Comparison of ENCODE assay signal across 11 cellular contexts in genomic region chr7:99837649-99838361, GRCh38. TPM values are rescaled to one million over a fixed set of nuclear protein-coding genes. Genes with fewer than 3 reads are reported as not detected.
DNase-seq lines count a peak whose midpoint lies in the region; ATAC-seq and TF ChIP-seq lines count a peak whose summit lies in the region.
"Had no signal": no experiment of that assay in that cellular context is flagged by ENCODE, and none has a peak within 500 bp of the region (broad histone marks: within the 10 kb centered on the region; RNA-seq: fewer than 3 reads in every experiment).

No MANE protein-coding gene starts in this region.

- no peak for DNase-seq in natural killer cell
- DNase-seq in natural killer cell treated with Interleukin-12 subunit alpha and Interleukin-12 subunit beta and Interleukin-15 and Interleukin-18, amount 100 ng/mL, for 72 hours (ENCODE audit: low spot score) = no peak
- DNase-seq in NCI-H460 (ENCODE audit: extremely low read depth, low read depth) = peak; percentile 2
- peak in 1 of 2 donors; percentile 22 for DNase-seq in foreskin keratinocyte
- DNase-seq in NCI-H2196 treated with DMSO at 0.1 percent for 48 hours (lab: John Stamatoyannopoulos, UW; ENCODE audit: unreplicated experiment) = no peak
- no peak for DNase-seq in GOT3 (lab: John Stamatoyannopoulos, UW)
- DNase-seq in NCI-H82 (lab: John Stamatoyannopoulos, UW) = no peak
- DNase-seq in activated CD4-positive, CD25-positive, alpha-beta regulatory T cell treated with anti-CD3 and anti-CD28 coated beads, Interleukin-2, amount 50 U/mL, for 72 hours = no peak
- DNase-seq: DMS79 treated with DMSO at 0.1 percent for 48 hours had no signal

- H3K4me1 Mint-ChIP-seq in natural killer cell = peaks cover 5 to 8% of the 10 kb centered on the region in 2 donors
- peaks cover 3 to 4% of the 10 kb centered on the region in 2 donors for H3K4me1 Mint-ChIP-seq in natural killer cell treated with Interleukin-12 subunit alpha and Interleukin-12 subunit beta and Interleukin-15 and Interleukin-18, amount 100 ng/mL, for 72 hours (ENCODE audit: low read depth in 2 of 2)

- TF ChIP-seq CTCF in natural killer cell (IDR thresholded peaks at IDR 0.05) (no peak), foreskin keratinocyte (conservative IDR thresholded peaks at IDR 0.05) (peak; percentile 68)

- no peaks in the 10 kb centered on the region for H3K9me3 Mint-ChIP-seq in natural killer cell
- no peaks in the 10 kb centered on the region for H3K9me3 Mint-ChIP-seq in natural killer cell treated with Interleukin-12 subunit alpha and Interleukin-12 subunit beta and Interleukin-15 and Interleukin-18, amount 100 ng/mL, for 72 hours

- intact Hi-C loops in natural killer cell (cut with micrococcal nuclease) = no loop called here

- peaks cover 9% of the 10 kb centered on the region for H3K4me1 ChIP-seq in foreskin keratinocyte

- peak overlapping the region; percentile 32 to 73 for H3K27ac Mint-ChIP-seq in natural killer cell
- H3K27ac Mint-ChIP-seq in natural killer cell treated with Interleukin-12 subunit alpha and Interleukin-12 subunit beta and Interleukin-15 and Interleukin-18, amount 100 ng/mL, for 72 hours = no peak overlapping the region

- H3K36me3 Mint-ChIP-seq in natural killer cell = no peaks in the 10 kb centered on the region
- no peaks in the 10 kb centered on the region for H3K36me3 Mint-ChIP-seq in natural killer cell treated with Interleukin-12 subunit alpha and Interleukin-12 subunit beta and Interleukin-15 and Interleukin-18, amount 100 ng/mL, for 72 hours

- ATAC-seq in natural killer cell = peak in 2 of 3 donors; percentile 48 to 49
- ATAC-seq in natural killer cell treated with Interleukin-12 subunit alpha and Interleukin-12 subunit beta and Interleukin-15 and Interleukin-18, amount 100 ng/mL, for 72 hours = no peak
- no peak for ATAC-seq in foreskin keratinocyte
- ATAC-seq: activated CD4-positive, CD25-positive, alpha-beta regulatory T cell treated with anti-CD3 and anti-CD28 coated beads, Interleukin-2, amount 50 U/mL, for 24 hours had no signal

- no peaks in the 10 kb centered on the region for H3K27me3 ChIP-seq in foreskin keratinocyte

- H3K4me3 Mint-ChIP-seq in natural killer cell = no peak overlapping the region
- no peak overlapping the region for H3K4me3 Mint-ChIP-seq in natural killer cell treated with Interleukin-12 subunit alpha and Interleukin-12 subunit beta and Interleukin-15 and Interleukin-18, amount 100 ng/mL, for 72 hours

- H3K27ac ChIP-seq in foreskin keratinocyte = no peak overlapping the region

- H3K27me3 Mint-ChIP-seq in natural killer cell (ENCODE audit: low read depth in 2 of 2) = peaks cover 6 to 54% of the 10 kb centered on the region in 2 donors
- peaks cover 12 to 17% of the 10 kb centered on the region in 2 donors for H3K27me3 Mint-ChIP-seq in natural killer cell treated with Interleukin-12 subunit alpha and Interleukin-12 subunit beta and Interleukin-15 and Interleukin-18, amount 100 ng/mL, for 72 hours

RNA-seq across cellular contexts. Expression of gene CYP3A43, which starts 10.0 kb away (rescaled TPM):
- total RNA-seq in natural killer cell = not detected
- not detected for total RNA-seq in natural killer cell treated with Interleukin-12 subunit alpha and Interleukin-12 subunit beta and Interleukin-15 and Interleukin-18, amount 100 ng/mL, for 72 hours
- 0.05 TPM in 1 of 2 replicates, not detected in the other for total RNA-seq in NCI-H460 (2014; rRNA removed; shearing (Covaris generic))
- not detected in 2 replicates for polyA plus RNA-seq in NCI-H460 (2014; cell fraction: nucleus; rRNA removed)
- not detected in 2 replicates for total RNA-seq in foreskin keratinocyte
- polyA plus RNA-seq in foreskin keratinocyte = not detected in 2 replicates
- total RNA-seq: fibroblast of lung had no signal
- polyA plus RNA-seq: fibroblast of lung had no signal

RNA-seq across cellular contexts. Expression of gene OR2AE1, which starts 39.0 kb away (rescaled TPM):
- not detected for total RNA-seq in natural killer cell
- under 1 TPM in 1 of 2 donors, not detected in 1; 0.36 TPM for total RNA-seq in natural killer cell treated with Interleukin-12 subunit alpha and Interleukin-12 subunit beta and Interleukin-15 and Interleukin-18, amount 100 ng/mL, for 72 hours
- 0.10 TPM in 1 of 2 replicates, not detected in the other for total RNA-seq in NCI-H460 (2014; rRNA removed; shearing (Covaris generic))
- polyA plus RNA-seq in NCI-H460 (2014; cell fraction: nucleus; rRNA removed) = not detected in 2 replicates
- not detected in 2 replicates for total RNA-seq in foreskin keratinocyte
- polyA plus RNA-seq in foreskin keratinocyte = not detected in 2 replicates

RNA-seq across cellular contexts. Expression of gene CYP3A4, which starts 53.8 kb away (rescaled TPM):
- total RNA-seq in natural killer cell = not detected
- total RNA-seq in natural killer cell treated with Interleukin-12 subunit alpha and Interleukin-12 subunit beta and Interleukin-15 and Interleukin-18, amount 100 ng/mL, for 72 hours = not detected
- total RNA-seq in NCI-H460 (2014; rRNA removed; shearing (Covaris generic)) = not detected in 2 replicates
- polyA plus RNA-seq in NCI-H460 (2014; cell fraction: nucleus; rRNA removed) = not detected in 2 replicates
- total RNA-seq in foreskin keratinocyte = not detected in 2 replicates
- polyA plus RNA-seq in foreskin keratinocyte = not detected in 2 replicates
- polyA plus RNA-seq: fibroblast of lung had no signal

Comparison
In these comparisons a context has a peak if more than half of its experiments do, and no peak if none do; other contexts are left out.
1. ATAC-seq: peak in natural killer cell (2 of 3); none in natural killer cell treated with Interleukin-12 subunit alpha and Interleukin-12 subunit beta and Interleukin-15 and Interleukin-18, amount 100 ng/mL, for 72 hours (0 of 2) and foreskin keratinocyte (single experiment).
2. H3K27ac Mint-ChIP-seq: peak in natural killer cell (2 of 2); none in natural killer cell treated with Interleukin-12 subunit alpha and Interleukin-12 subunit beta and Interleukin-15 and Interleukin-18, amount 100 ng/mL, for 72 hours (0 of 2).